21 cellular contexts compared by ENCODE assay signal in the genomic region with DNA sequence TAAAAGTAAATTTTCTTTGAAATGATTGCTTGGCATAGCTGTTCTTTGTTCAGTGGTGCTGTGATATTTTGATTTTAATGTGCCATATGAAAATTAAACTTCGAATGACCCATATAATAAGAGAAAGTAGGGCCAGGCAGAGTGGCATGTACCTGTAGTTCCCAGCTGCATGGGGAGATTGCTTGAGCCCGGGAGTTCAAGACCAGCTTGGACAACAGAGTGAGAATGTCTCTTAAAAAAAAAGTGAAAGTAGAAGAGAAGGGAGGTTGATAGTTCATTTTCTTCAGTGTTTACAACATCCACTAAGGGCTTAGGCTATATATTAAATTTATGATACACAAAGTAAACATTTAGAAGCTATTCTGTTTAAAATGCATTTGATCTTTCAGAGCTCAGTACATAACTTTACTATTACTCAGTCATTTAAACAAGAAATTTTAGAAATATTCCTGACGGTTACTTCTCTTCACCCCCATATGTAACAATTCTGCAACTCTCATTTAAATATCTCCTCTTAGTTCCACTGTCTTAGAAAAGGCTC. TPM values are rescaled to one million over a fixed set of nuclear protein-coding genes. Genes with fewer than 3 reads are reported as not detected.
A peak's percentile ranks its signal among the peaks of the same experiment; 100 is the strongest.
DNase-seq lines count a peak whose midpoint lies in the region; ATAC-seq and TF ChIP-seq lines count a peak whose summit lies in the region.
"Had no signal": no experiment of that assay in that cellular context is flagged by ENCODE, and none has a peak within 500 bp of the region (broad histone marks: within the 10 kb centered on the region; RNA-seq: fewer than 3 reads in every experiment).

No MANE protein-coding gene starts in this region.

- H3K4me1 Mint-ChIP-seq in CD14-positive monocyte (peaks cover 35% of the 10 kb centered on the region), neural progenitor cell (peaks cover 7% of the 10 kb centered on the region), T-cell (peaks cover 0 to 3% (median 2%) of the 10 kb centered on the region in 3 donors)

- intact Hi-C loops in CD14-positive monocyte (cut with micrococcal nuclease), result no loop called here

- H3K4me2 ChIP-seq in OCI-LY1 (ENCODE audit: low read length) (peak overlapping the region; percentile 76), neural progenitor cell (no peak overlapping the region)

- H3K27me3 Mint-ChIP-seq in CD14-positive monocyte (ENCODE audit: low read depth in 3 of 3) (peaks cover 0 to 4% (median 3%) of the 10 kb centered on the region in 3 donors), neural progenitor cell (ENCODE audit: insufficient read depth, low read depth) (no peaks in the 10 kb centered on the region), T-cell (peaks cover 7 to 11% of the 10 kb centered on the region in 2 donors)

- H3K27ac Mint-ChIP-seq in CD14-positive monocyte (peak overlapping the region in 1 of 7 donors; percentile 77), neural progenitor cell (no peak overlapping the region), T-cell (no peak overlapping the region)
- H3K27ac Mint-ChIP-seq: B cell had no signal

- H3K4me3 Mint-ChIP-seq in CD14-positive monocyte (peak overlapping the region; percentile 11 to 48), neural progenitor cell (no peak overlapping the region), T-cell (peak overlapping the region in 1 of 3 donors; percentile 5)
- H3K4me3 Mint-ChIP-seq: B cell, neural crest cell had no signal

- H3K27ac ChIP-seq in OCI-LY1 (ENCODE audit: low read depth, low read length, poor library complexity, severe bottlenecking), result peak overlapping the region; percentile 92
- H3K27ac ChIP-seq in coronary artery, result no peak overlapping the region
- H3K27ac ChIP-seq in neural progenitor cell, result no peak overlapping the region
- no peak overlapping the region for H3K27ac ChIP-seq in WERI-Rb-1
- H3K27ac ChIP-seq: ascending aorta, esophagus squamous epithelium, left lung had no signal

- ATAC-seq in T-cell (replicated peaks in 1 of 4), result no peak
- ATAC-seq: mucosa of descending colon had no signal

- H3K79me2 ChIP-seq in OCI-LY1 (ENCODE audit: insufficient read depth, low read length) (no peaks in the 10 kb centered on the region), neural progenitor cell (ENCODE audit: low read depth) (no peaks in the 10 kb centered on the region)

- H3K9me3 Mint-ChIP-seq in CD14-positive monocyte (no peaks in the 10 kb centered on the region), neural progenitor cell (no peaks in the 10 kb centered on the region), T-cell (no peaks in the 10 kb centered on the region)

- DNase-seq in CD14-positive monocyte (ENCODE audit: low spot score), result no peak
- no peak for DNase-seq in coronary artery (ENCODE audit: low spot score)
- no peak for DNase-seq in neural progenitor cell (ENCODE audit: low spot score)
- DNase-seq in activated CD4-positive, alpha-beta T cell treated with anti-CD3 and anti-CD28 coated beads for 1 hour, result no peak
- no peak for DNase-seq in T-cell
- no peak for DNase-seq in hepatic stellate cell (ENCODE audit: low spot score)
- DNase-seq in WERI-Rb-1, result no peak
- DNase-seq: activated gamma-delta T cell treated with Interleukin-2 at 50 U/mL for 16 hours; activated T-cell treated with anti-CD3 and anti-CD28 coated beads for 4 hours; DND-41; effector CD8-positive, alpha-beta T cell; esophagus squamous epithelium; left lung; mucosa of descending colon; Right ventricle myocardium superior; T-helper 1 cell had no signal

- TF ChIP-seq CTCF in CD14-positive monocyte (IDR thresholded peaks at IDR 0.05) (no peak), OCI-LY1 (IDR thresholded peaks at IDR 0.05; ENCODE audit: low read length) (no peak), coronary artery (IDR thresholded peaks at IDR 0.05) (no peak), neural progenitor cell (IDR thresholded peaks at IDR 0.05) (no peak), WERI-Rb-1 (IDR thresholded peaks at IDR 0.05; ENCODE audit: low read depth, low read length) (no peak)

- H3K4me3 ChIP-seq in OCI-LY1 (ENCODE audit: low read depth, low read length, poor library complexity, severe bottlenecking) (peak overlapping the region; percentile 46), coronary artery (peak overlapping the region; percentile 48), neural progenitor cell (no peak overlapping the region), WERI-Rb-1 (ENCODE audit: low read depth, low read length) (no peak overlapping the region)
- H3K4me3 ChIP-seq: HAP-1, left lung, mucosa of descending colon had no signal

- H3K36me3 ChIP-seq in OCI-LY1 (ENCODE audit: insufficient read depth, low read length) (peaks cover 9% of the 10 kb centered on the region; the same call in 1 of the 2 replicates), neural progenitor cell (no peaks in the 10 kb centered on the region), WERI-Rb-1 (no peaks in the 10 kb centered on the region)
- H3K36me3 ChIP-seq: ascending aorta, esophagus squamous epithelium, HAP-1, left lung had no signal

- no peaks in the 10 kb centered on the region for H3K27me3 ChIP-seq in OCI-LY1 (ENCODE audit: insufficient read depth, low read length)
- H3K27me3 ChIP-seq in neural progenitor cell, result no peaks in the 10 kb centered on the region
- H3K27me3 ChIP-seq in WERI-Rb-1 (ENCODE audit: insufficient read depth, low read depth, severe bottlenecking), result no peaks in the 10 kb centered on the region
- H3K27me3 ChIP-seq: ascending aorta, esophagus squamous epithelium, left lung had no signal

- no peaks in the 10 kb centered on the region for H3F3A ChIP-seq in OCI-LY1 (ENCODE audit: insufficient read depth, low read length)
- no peaks in the 10 kb centered on the region for H3F3A ChIP-seq in neural progenitor cell (ENCODE audit: low read depth)

- no peaks in the 10 kb centered on the region for H4K20me1 ChIP-seq in OCI-LY1 (ENCODE audit: insufficient read depth, low read length)
- no peaks in the 10 kb centered on the region for H4K20me1 ChIP-seq in neural progenitor cell (ENCODE audit: low read depth)

- peaks cover 56% of the 10 kb centered on the region for H3K4me1 ChIP-seq in OCI-LY1 (ENCODE audit: insufficient read depth, low read length, severe bottlenecking)
- peaks cover 12% of the 10 kb centered on the region for H3K4me1 ChIP-seq in neural progenitor cell
- H3K4me1 ChIP-seq: ascending aorta had no signal

- H2AFZ ChIP-seq in OCI-LY1 (ENCODE audit: low read length), result 0 out of 2 replicates have a peak overlapping the region, but pooled peaks have one; percentile 70
- peak overlapping the region; percentile 95 for H2AFZ ChIP-seq in neural progenitor cell (replicated peaks)

- H3K9me3 ChIP-seq in OCI-LY1 (ENCODE audit: low read length) (peaks cover 3% of the 10 kb centered on the region; the same call in 1 of the 2 replicates), neural progenitor cell (ENCODE audit: low read depth) (no peaks in the 10 kb centered on the region), WERI-Rb-1 (ENCODE audit: severe bottlenecking) (no peaks in the 10 kb centered on the region)
- H3K9me3 ChIP-seq: ascending aorta, esophagus squamous epithelium, HAP-1, left lung, mucosa of descending colon had no signal

- POLR2A ChIA-PET in T-cell (lab: Charles Lee), result interaction anchor here in 1 of 2 donors (0.6 kb wide), 1 partner anchor 25 kb away, joined by 3 read pairs; no protein-coding TSS in a partner anchor

- no peaks in the 10 kb centered on the region for H3K36me3 Mint-ChIP-seq in CD14-positive monocyte
- no peaks in the 10 kb centered on the region for H3K36me3 Mint-ChIP-seq in neural progenitor cell
- H3K36me3 Mint-ChIP-seq in T-cell, result no peaks in the 10 kb centered on the region

- H3K9ac ChIP-seq in OCI-LY1 (ENCODE audit: low read length), result peak overlapping the region; percentile 76
- H3K9ac ChIP-seq in neural progenitor cell, result no peak overlapping the region

- CTCF ChIA-PET in T-cell (lab: Charles Lee), result interaction anchor here (0.6 to 0.7 kb wide), 4 partner anchors 15 to 1341 kb away, joined by 3 to 6 read pairs (median 3); a partner anchor contains a TSS

- H3K9me2 ChIP-seq in OCI-LY1 (ENCODE audit: low read depth, low read length), result no peaks in the 10 kb centered on the region

RNA-seq across cellular contexts. Expression of a gene that starts 17.2 kb away (rescaled TPM):
- polyA plus RNA-seq in CD14-positive monocyte, result 1 to 10 TPM; 4.1 to 5.3 TPM
- total RNA-seq in neural progenitor cell (ENCODE audit: low replicate concordance) (62.9 and 82.7 TPM in 2 replicates), T-cell (1 to 10 TPM; 5.7 to 8.7 (median 6.1) TPM)

Comparison
In these comparisons a context has a peak if more than half of its experiments do, and no peak if none do; other contexts are left out.
1. H3K4me3 ChIP-seq: peak in OCI-LY1 (single experiment) and coronary artery (single experiment); none in neural progenitor cell (single experiment) and WERI-Rb-1 (single experiment).